ENCODE assay signal across 1 cellular context in the genomic region with DNA sequence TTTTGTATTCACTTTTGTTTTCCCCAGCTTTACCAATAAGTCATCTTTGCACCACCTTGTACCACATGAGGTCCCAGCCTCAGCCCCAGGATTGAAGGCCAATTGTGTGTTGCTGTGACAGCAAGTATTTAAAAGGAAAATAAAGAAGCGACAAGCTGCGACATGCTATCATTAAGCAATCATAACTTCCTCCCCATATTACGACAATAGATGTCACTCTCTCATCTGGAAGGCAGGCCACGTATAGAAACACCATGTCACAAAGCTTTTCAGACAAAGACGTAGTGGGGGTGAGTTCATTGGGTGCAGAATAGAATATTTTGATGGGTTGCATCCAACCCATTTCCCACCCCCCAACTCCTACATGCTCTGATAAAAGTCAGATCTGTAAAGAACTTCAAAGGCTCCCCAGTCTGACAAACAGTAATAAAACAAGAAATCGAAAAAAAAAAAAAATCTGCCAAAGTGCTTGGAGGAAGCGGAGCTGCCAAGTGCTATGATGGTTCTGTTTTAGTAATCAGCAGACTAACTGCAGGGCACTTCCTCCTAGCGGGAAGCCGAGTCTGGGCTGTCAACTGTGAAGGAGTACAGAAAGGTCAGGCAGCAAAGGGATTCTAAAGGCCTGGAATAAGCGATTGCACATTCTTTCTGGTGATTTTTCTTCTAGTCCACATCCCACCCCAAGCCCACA.
TF ChIP-seq lines count a peak whose summit lies in the region.

No MANE protein-coding gene starts in this region.

TF ChIP-seq in HepG2, 621 proteins besides CTCF, POLR2A, EP300 and RAD21 (continued from another document):
- TF ChIP-seq, protein P1, sequence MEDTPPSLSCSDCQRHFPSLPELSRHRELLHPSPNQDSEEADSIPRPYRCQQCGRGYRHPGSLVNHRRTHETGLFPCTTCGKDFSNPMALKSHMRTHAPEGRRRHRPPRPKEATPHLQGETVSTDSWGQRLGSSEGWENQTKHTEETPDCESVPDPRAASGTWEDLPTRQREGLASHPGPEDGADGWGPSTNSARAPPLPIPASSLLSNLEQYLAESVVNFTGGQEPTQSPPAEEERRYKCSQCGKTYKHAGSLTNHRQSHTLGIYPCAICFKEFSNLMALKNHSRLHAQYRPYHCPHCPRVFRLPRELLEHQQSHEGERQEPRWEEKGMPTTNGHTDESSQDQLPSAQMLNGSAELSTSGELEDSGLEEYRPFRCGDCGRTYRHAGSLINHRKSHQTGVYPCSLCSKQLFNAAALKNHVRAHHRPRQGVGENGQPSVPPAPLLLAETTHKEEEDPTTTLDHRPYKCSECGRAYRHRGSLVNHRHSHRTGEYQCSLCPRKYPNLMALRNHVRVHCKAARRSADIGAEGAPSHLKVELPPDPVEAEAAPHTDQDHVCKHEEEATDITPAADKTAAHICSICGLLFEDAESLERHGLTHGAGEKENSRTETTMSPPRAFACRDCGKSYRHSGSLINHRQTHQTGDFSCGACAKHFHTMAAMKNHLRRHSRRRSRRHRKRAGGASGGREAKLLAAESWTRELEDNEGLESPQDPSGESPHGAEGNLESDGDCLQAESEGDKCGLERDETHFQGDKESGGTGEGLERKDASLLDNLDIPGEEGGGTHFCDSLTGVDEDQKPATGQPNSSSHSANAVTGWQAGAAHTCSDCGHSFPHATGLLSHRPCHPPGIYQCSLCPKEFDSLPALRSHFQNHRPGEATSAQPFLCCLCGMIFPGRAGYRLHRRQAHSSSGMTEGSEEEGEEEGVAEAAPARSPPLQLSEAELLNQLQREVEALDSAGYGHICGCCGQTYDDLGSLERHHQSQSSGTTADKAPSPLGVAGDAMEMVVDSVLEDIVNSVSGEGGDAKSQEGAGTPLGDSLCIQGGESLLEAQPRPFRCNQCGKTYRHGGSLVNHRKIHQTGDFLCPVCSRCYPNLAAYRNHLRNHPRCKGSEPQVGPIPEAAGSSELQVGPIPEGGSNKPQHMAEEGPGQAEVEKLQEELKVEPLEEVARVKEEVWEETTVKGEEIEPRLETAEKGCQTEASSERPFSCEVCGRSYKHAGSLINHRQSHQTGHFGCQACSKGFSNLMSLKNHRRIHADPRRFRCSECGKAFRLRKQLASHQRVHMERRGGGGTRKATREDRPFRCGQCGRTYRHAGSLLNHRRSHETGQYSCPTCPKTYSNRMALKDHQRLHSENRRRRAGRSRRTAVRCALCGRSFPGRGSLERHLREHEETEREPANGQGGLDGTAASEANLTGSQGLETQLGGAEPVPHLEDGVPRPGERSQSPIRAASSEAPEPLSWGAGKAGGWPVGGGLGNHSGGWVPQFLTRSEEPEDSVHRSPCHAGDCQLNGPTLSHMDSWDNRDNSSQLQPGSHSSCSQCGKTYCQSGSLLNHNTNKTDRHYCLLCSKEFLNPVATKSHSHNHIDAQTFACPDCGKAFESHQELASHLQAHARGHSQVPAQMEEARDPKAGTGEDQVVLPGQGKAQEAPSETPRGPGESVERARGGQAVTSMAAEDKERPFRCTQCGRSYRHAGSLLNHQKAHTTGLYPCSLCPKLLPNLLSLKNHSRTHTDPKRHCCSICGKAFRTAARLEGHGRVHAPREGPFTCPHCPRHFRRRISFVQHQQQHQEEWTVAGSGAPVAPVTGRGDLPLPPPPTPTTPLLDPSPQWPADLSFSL (CRISPR knock-in tag; IDR thresholded peaks at IDR 0.05): no peak
- TF ChIP-seq, protein P2, sequence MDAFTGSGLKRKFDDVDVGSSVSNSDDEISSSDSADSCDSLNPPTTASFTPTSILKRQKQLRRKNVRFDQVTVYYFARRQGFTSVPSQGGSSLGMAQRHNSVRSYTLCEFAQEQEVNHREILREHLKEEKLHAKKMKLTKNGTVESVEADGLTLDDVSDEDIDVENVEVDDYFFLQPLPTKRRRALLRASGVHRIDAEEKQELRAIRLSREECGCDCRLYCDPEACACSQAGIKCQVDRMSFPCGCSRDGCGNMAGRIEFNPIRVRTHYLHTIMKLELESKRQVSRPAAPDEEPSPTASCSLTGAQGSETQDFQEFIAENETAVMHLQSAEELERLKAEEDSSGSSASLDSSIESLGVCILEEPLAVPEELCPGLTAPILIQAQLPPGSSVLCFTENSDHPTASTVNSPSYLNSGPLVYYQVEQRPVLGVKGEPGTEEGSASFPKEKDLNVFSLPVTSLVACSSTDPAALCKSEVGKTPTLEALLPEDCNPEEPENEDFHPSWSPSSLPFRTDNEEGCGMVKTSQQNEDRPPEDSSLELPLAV (CRISPR knock-in tag; conservative IDR thresholded peaks at IDR 0.05; ENCODE audit: low read depth): no peak
- TF ChIP-seq SRSF1 (optimal IDR thresholded peaks at IDR 0.05; ENCODE audit: low read depth, low read length) (no peak), THYN1 (CRISPR knock-in tag; IDR thresholded peaks at IDR 0.05; ENCODE audit: borderline replicate concordance, low read depth) (no peak), ZNF24 (IDR thresholded peaks at IDR 0.05) (no peak), CCDC6 (CRISPR knock-in tag; IDR thresholded peaks at IDR 0.05) (no peak)
- TF ChIP-seq, protein P3, sequence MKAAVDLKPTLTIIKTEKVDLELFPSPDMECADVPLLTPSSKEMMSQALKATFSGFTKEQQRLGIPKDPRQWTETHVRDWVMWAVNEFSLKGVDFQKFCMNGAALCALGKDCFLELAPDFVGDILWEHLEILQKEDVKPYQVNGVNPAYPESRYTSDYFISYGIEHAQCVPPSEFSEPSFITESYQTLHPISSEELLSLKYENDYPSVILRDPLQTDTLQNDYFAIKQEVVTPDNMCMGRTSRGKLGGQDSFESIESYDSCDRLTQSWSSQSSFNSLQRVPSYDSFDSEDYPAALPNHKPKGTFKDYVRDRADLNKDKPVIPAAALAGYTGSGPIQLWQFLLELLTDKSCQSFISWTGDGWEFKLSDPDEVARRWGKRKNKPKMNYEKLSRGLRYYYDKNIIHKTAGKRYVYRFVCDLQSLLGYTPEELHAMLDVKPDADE (CRISPR knock-in tag; IDR thresholded peaks at IDR 0.05): no peak
